ENCODE assay signal across 1 cellular context in the genomic region with DNA sequence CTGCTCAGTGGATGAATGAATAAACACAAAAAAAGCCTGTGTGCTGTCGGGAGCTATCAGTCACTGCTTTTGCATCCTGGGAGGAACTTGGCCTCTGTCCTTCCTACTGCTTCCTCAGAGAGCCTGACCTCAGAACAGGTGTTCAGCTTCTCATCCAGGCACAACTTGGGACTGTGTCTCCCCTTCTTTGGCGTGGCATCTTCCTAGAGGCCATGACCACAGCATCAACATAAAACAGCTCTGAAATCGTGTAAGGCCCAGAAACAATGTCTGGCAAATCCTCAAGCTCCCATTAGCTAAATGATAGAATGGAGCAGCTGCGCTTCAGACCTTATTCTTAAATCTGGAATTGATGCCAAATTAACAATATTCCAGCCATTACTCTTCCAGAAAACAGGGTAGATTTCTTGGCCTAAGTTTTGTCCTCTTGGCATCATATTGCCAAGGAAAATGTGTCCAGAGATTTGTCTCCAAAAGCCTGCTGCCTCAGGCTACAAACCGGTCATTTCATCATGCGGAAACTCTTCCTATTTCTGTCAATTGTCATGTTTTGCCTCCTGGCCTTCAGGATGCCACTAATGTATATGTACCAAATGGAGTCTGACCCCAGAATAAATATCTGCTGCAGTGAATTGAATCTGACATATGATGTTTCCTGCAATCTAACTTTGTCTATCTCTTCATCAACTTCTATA.
TF ChIP-seq lines count a peak whose summit lies in the region.

No MANE protein-coding gene starts in this region.

TF ChIP-seq in endothelial cell of umbilical vein, 7 proteins besides CTCF, POLR2A, EP300 and RAD21:
- TF ChIP-seq MYC (IDR thresholded peaks at IDR 0.05; ENCODE audit: low read depth, low read length) (no peak), GATA2 (IDR thresholded peaks at IDR 0.05; ENCODE audit: insufficient read depth, insufficient read length, low read depth, low read length) (peak; percentile 81)
